ENCODE assay signal across 8 cellular contexts in genomic region chr17:66200685-66201092, GRCh38. TPM values are rescaled to one million over a fixed set of nuclear protein-coding genes. Genes with fewer than 3 reads are reported as not detected.
A peak's percentile ranks its signal among the peaks of the same experiment; 100 is the strongest.
DNase-seq lines count a peak whose midpoint lies in the region; ATAC-seq and TF ChIP-seq lines count a peak whose summit lies in the region.

No MANE protein-coding gene starts in this region.

- H3K4me3 ChIP-seq in cardiac muscle cell, result no peak overlapping the region
- no peak overlapping the region for H3K4me3 ChIP-seq in right atrium auricular region
- no peak overlapping the region for H3K4me3 ChIP-seq in neuronal stem cell (ENCODE audit: low read length in 2 of 2)
- no peak overlapping the region for H3K4me3 ChIP-seq in ovary

- H4K8ac ChIP-seq in neuronal stem cell (ENCODE audit: low read depth, low read length), result no peak overlapping the region

- no peak overlapping the region for H2AK5ac ChIP-seq in neuronal stem cell (ENCODE audit: low read depth, low read length)

- no peak for TF ChIP-seq POLR2A in ovary (IDR thresholded peaks at IDR 0.05)

- H3K79me1 ChIP-seq in neuronal stem cell (ENCODE audit: low read depth, low read length), result no peaks in the 10 kb centered on the region

- H2BK15ac ChIP-seq in neuronal stem cell (ENCODE audit: low read length), result no peak overlapping the region

- H3K9ac ChIP-seq in neuronal stem cell (ENCODE audit: low read depth, low read length, poor library complexity), result no peak overlapping the region

- ATAC-seq in activated CD4-positive, alpha-beta T cell treated with anti-CD3 and anti-CD28 coated beads for 36 hours, result peak; percentile 74
- ATAC-seq in esophagus mucosa (peak; percentile 57), GM21367 (IDR thresholded peaks at IDR 0.05; ENCODE audit: unreplicated experiment) (no peak)

- H3K4me2 ChIP-seq in neuronal stem cell (ENCODE audit: insufficient read depth, low read length, poor library complexity, severe bottlenecking), result no peak overlapping the region

- CTCF ChIA-PET in activated CD4-positive, alpha-beta T cell treated with anti-CD3 and anti-CD28 coated beads for 36 hours (lab: Charles Lee), result interaction anchor here (0.6 to 3.6 kb wide), 25 partner anchors 8 to 847 kb away, joined by 3 to 26 read pairs (median 3); partner anchors contain the start of gene CEP112

- no CpG with 5 or more reads among the region's 3 CpGs for WGBS in neuronal stem cell (ENCODE audit: extremely low coverage in 2 of 2, insufficient read length in 2 of 2, insufficient replicate concordance in 1 of 2), 2 donors
- 7 to 9% (median 8%) methylated on average over 3 of the region's 3 CpGs for WGBS in ovary, 3 donors

- no peak overlapping the region for H2BK12ac ChIP-seq in neuronal stem cell (ENCODE audit: low read length)

- peak; percentile 69 for TF ChIP-seq CTCF in cardiac muscle cell (IDR thresholded peaks at IDR 0.05; ENCODE audit: low read depth, low read length)
- peak in 1 of 2 donors; percentile 64 for TF ChIP-seq CTCF in right atrium auricular region (IDR thresholded peaks at IDR 0.05)
- no peak for TF ChIP-seq CTCF in ovary (IDR thresholded peaks at IDR 0.05)

- DNase-seq in cardiac muscle cell (ENCODE audit: low read depth in 1 of 2, low spot score in 1 of 2) (peak; percentile 64 to 85), right atrium auricular region (ENCODE audit: low spot score) (no peak), NCI-H2196 (lab: John Stamatoyannopoulos, UW; ENCODE audit: unreplicated experiment) (peak; percentile 49), neuronal stem cell (ENCODE audit: low spot score) (peak; percentile 54), ovary (no peak)
- peak; percentile 69 for DNase-seq in activated CD4-positive, alpha-beta T cell treated with anti-CD3 and anti-CD28 coated beads for 36 hours

- no peak overlapping the region for H3K27ac Mint-ChIP-seq in activated CD4-positive, alpha-beta T cell treated with anti-CD3 and anti-CD28 coated beads for 36 hours

- H3K9me3 ChIP-seq in cardiac muscle cell (ENCODE audit: low read depth) (no peaks in the 10 kb centered on the region), right atrium auricular region (no peaks in the 10 kb centered on the region), neuronal stem cell (replicated peaks in 1 of 2; ENCODE audit: control insufficient read depth in 2 of 2, insufficient read depth in 1 of 2, low read depth in 1 of 2, low read length in 2 of 2) (no peaks in the 10 kb centered on the region), ovary (no peaks in the 10 kb centered on the region)

- no peak overlapping the region for H3K4ac ChIP-seq in neuronal stem cell (ENCODE audit: low read length)

- no peak overlapping the region for H3K27ac ChIP-seq in cardiac muscle cell
- no peak overlapping the region for H3K27ac ChIP-seq in right atrium auricular region
- no peak overlapping the region for H3K27ac ChIP-seq in neuronal stem cell (replicated peaks; ENCODE audit: low read length)
- H3K27ac ChIP-seq in ovary, result no peak overlapping the region

- POLR2A ChIA-PET in activated CD4-positive, alpha-beta T cell treated with anti-CD3 and anti-CD28 coated beads for 36 hours (lab: Charles Lee), result no interaction called here

- no peak overlapping the region for H4K91ac ChIP-seq in neuronal stem cell (ENCODE audit: low read depth, low read length, poor library complexity)

- peaks cover 17% of the 10 kb centered on the region for H3K4me1 Mint-ChIP-seq in activated CD4-positive, alpha-beta T cell treated with anti-CD3 and anti-CD28 coated beads for 36 hours

- no peak for TF ChIP-seq EP300 in ovary (IDR thresholded peaks at IDR 0.05)

- no peak overlapping the region for H2BK5ac ChIP-seq in neuronal stem cell (ENCODE audit: low read length)

- H3K36me3 Mint-ChIP-seq in activated CD4-positive, alpha-beta T cell treated with anti-CD3 and anti-CD28 coated beads for 36 hours (ENCODE audit: low read depth), result no peaks in the 10 kb centered on the region

- H3K36me3 ChIP-seq in cardiac muscle cell (no peaks in the 10 kb centered on the region), right atrium auricular region (no peaks in the 10 kb centered on the region), neuronal stem cell (replicated peaks in 1 of 2; ENCODE audit: control insufficient read depth in 2 of 2, insufficient read depth in 2 of 2, low read length in 2 of 2) (no peaks in the 10 kb centered on the region), ovary (no peaks in the 10 kb centered on the region)

- no peak overlapping the region for H3K4me3 Mint-ChIP-seq in activated CD4-positive, alpha-beta T cell treated with anti-CD3 and anti-CD28 coated beads for 36 hours

- no peak overlapping the region for H2BK120ac ChIP-seq in neuronal stem cell (ENCODE audit: low read depth, low read length)

- H2AFZ ChIP-seq in neuronal stem cell (ENCODE audit: low read length), result peak overlapping the region; percentile 72

- intact Hi-C loops in activated CD4-positive, alpha-beta T cell treated with anti-CD3 and anti-CD28 coated beads for 36 hours (cut with DNase I, micrococcal nuclease), result loop anchor here (1.0 to 5.0 kb wide), 9 partner anchors 52 to 706 kb away; no protein-coding TSS in a partner anchor
- intact Hi-C loops in ovary (cut with DNase I), result no loop called here

- no peak overlapping the region for H3K18ac ChIP-seq in neuronal stem cell (ENCODE audit: low read length)

- H3K9me3 Mint-ChIP-seq in activated CD4-positive, alpha-beta T cell treated with anti-CD3 and anti-CD28 coated beads for 36 hours (ENCODE audit: low read depth), result no peaks in the 10 kb centered on the region

- H3K4me1 ChIP-seq in cardiac muscle cell (ENCODE audit: low read depth) (no peaks in the 10 kb centered on the region), right atrium auricular region (no peaks in the 10 kb centered on the region), neuronal stem cell (ENCODE audit: control insufficient read depth in 2 of 2, insufficient read depth in 1 of 2, low read depth in 1 of 2, low read length in 2 of 2) (peaks cover 1 to 2% of the 10 kb centered on the region in 2 donors), ovary (ENCODE audit: insufficient read depth) (no peaks in the 10 kb centered on the region)

- no peaks in the 10 kb centered on the region for H3K27me3 ChIP-seq in cardiac muscle cell
- no peaks in the 10 kb centered on the region for H3K27me3 ChIP-seq in right atrium auricular region
- no peaks in the 10 kb centered on the region for H3K27me3 ChIP-seq in neuronal stem cell (ENCODE audit: control insufficient read depth in 3 of 3, insufficient read depth in 3 of 3, low read depth in 1 of 3, low read length in 3 of 3)
- no peaks in the 10 kb centered on the region for H3K27me3 ChIP-seq in ovary

- H3K27me3 Mint-ChIP-seq in activated CD4-positive, alpha-beta T cell treated with anti-CD3 and anti-CD28 coated beads for 36 hours, result no peaks in the 10 kb centered on the region

- H3K14ac ChIP-seq in neuronal stem cell (ENCODE audit: low read length), result no peak overlapping the region

- no peak overlapping the region for H3K23ac ChIP-seq in neuronal stem cell (ENCODE audit: low read depth, low read length, poor library complexity)

RNA-seq across cellular contexts. Expression of gene CEP112, which starts 8.8 kb away (rescaled TPM):
- total RNA-seq in cardiac muscle cell (4.2 and 10.9 TPM in 2 replicates), right atrium auricular region (10 to 100 TPM in 1 of 2 donors, 1 to 10 TPM in 1; 8.1 to 11.2 TPM), esophagus mucosa (3.7 TPM), ovary (10 to 100 TPM in 6 of 7 donors, 1 to 10 TPM in 1; 9.7 to 25.5 (median 17.6) TPM)
- polyA plus RNA-seq in cardiac muscle cell (7.7 and 14.4 TPM in 2 replicates), ovary (10 to 100 TPM in 1 of 2 donors, 1 to 10 TPM in 1; 9.3 to 10.3 TPM)
- 1 to 10 TPM; 2.2 to 2.8 TPM for total RNA-seq in activated CD4-positive, alpha-beta T cell treated with anti-CD3 and anti-CD28 coated beads for 36 hours
- 9.3 TPM for polyA plus RNA-seq in neuronal stem cell (2013, experiment 1 of 2)
- polyA plus RNA-seq in neuronal stem cell (2013, experiment 2 of 2), result 9.7 TPM

RNA-seq across cellular contexts. Expression of gene APOH, which starts 28.5 kb away (rescaled TPM):
- total RNA-seq in cardiac muscle cell, result not detected in 2 replicates
- polyA plus RNA-seq in cardiac muscle cell, result not detected in 2 replicates
- not detected for total RNA-seq in right atrium auricular region
- not detected for total RNA-seq in activated CD4-positive, alpha-beta T cell treated with anti-CD3 and anti-CD28 coated beads for 36 hours
- 0.24 TPM for total RNA-seq in esophagus mucosa
- not detected for polyA plus RNA-seq in neuronal stem cell (2013, experiment 1 of 2)
- polyA plus RNA-seq in neuronal stem cell (2013, experiment 2 of 2), result not detected
- total RNA-seq in ovary, result 1 to 10 TPM in 2 of 7 donors, under 1 TPM in 2, not detected in 3; 0.60 to 2.6 (median 1.1) TPM
- polyA plus RNA-seq in ovary, result under 1 TPM in 1 of 2 donors, not detected in 1; 0.32 TPM

Comparison
In these comparisons a context has a peak if more than half of its experiments do, and no peak if none do; other contexts are left out.
1. DNase-seq: peak in cardiac muscle cell (2 of 2), NCI-H2196 (single experiment), activated CD4-positive, alpha-beta T cell treated with anti-CD3 and anti-CD28 coated beads for 36 hours (single experiment) and neuronal stem cell (single experiment); none in right atrium auricular region (single experiment) and ovary (0 of 5).
2. intact Hi-C loops: an anchor here in activated CD4-positive, alpha-beta T cell treated with anti-CD3 and anti-CD28 coated beads for 36 hours (1.0 to 5.0 kb wide); none called in ovary.